Comparison of ENCODE assay signal across 10 cellular contexts in genomic region chr12:106581543-106582263, GRCh38. TPM values are rescaled to one million over a fixed set of nuclear protein-coding genes. Genes with fewer than 3 reads are reported as not detected.
DNase-seq lines count a peak whose midpoint lies in the region; ATAC-seq and TF ChIP-seq lines count a peak whose summit lies in the region.
"Had no signal": no experiment of that assay in that cellular context is flagged by ENCODE, and none has a peak within 500 bp of the region (broad histone marks: within the 10 kb centered on the region; RNA-seq: fewer than 3 reads in every experiment).

No MANE protein-coding gene starts in this region.

- peaks cover 20% of the 10 kb centered on the region for H3K4me1 Mint-ChIP-seq in activated naive CD4-positive, alpha-beta T cell treated with anti-CD3 and anti-CD28 coated beads, Interleukin-2, amount 50 U/mL, for 24 hours

- H3K27ac Mint-ChIP-seq in activated naive CD4-positive, alpha-beta T cell treated with anti-CD3 and anti-CD28 coated beads, Interleukin-2, amount 50 U/mL, for 24 hours = no peak overlapping the region

- H3K4me3 ChIP-seq in thoracic aorta = peak overlapping the region; percentile 61

- peaks cover 44% of the 10 kb centered on the region for H3K27me3 Mint-ChIP-seq in activated naive CD4-positive, alpha-beta T cell treated with anti-CD3 and anti-CD28 coated beads, Interleukin-2, amount 50 U/mL, for 24 hours

- no peak for DNase-seq in activated naive CD4-positive, alpha-beta T cell treated with Interleukin-2 at 50 U/mL for 16 hours
- peak; percentile 11 for DNase-seq in amniotic epithelial cell (ENCODE audit: low read depth)
- DNase-seq in thoracic aorta (ENCODE audit: low spot score) = no peak
- no peak for DNase-seq in Kasumi-1 (lab: John Stamatoyannopoulos, UW)
- no peak for DNase-seq in inferior parietal cortex (ENCODE audit: extremely low spot score)

- no peaks in the 10 kb centered on the region for H3K9me3 ChIP-seq in thoracic aorta

- H3K9me3 Mint-ChIP-seq in activated naive CD4-positive, alpha-beta T cell treated with anti-CD3 and anti-CD28 coated beads, Interleukin-2, amount 50 U/mL, for 24 hours = no peaks in the 10 kb centered on the region

- no peak for ATAC-seq in thoracic aorta (ENCODE audit: insufficient number of reproducible peaks, low FRiP score, low read depth)
- no peak for ATAC-seq in GM21619 (IDR thresholded peaks at IDR 0.05; ENCODE audit: unreplicated experiment)
- ATAC-seq: activated CD4-positive, CD25-positive, alpha-beta regulatory T cell treated with anti-CD3 and anti-CD28 coated beads, Interleukin-2, amount 50 U/mL, for 24 hours had no signal

- no peak for TF ChIP-seq CTCF in thoracic aorta (IDR thresholded peaks at IDR 0.05)

- H3K36me3 ChIP-seq in thoracic aorta = no peaks in the 10 kb centered on the region

- H3K27me3 ChIP-seq in layer of hippocampus (ENCODE audit: control insufficient read depth, insufficient read depth, low read length) (peaks cover 32% of the 10 kb centered on the region), thoracic aorta (replicated peaks; ENCODE audit: insufficient read depth) (peaks cover 17% of the 10 kb centered on the region)

- peaks cover 21 to 51% of the 10 kb centered on the region in 2 donors for H3K4me1 ChIP-seq in thoracic aorta (ENCODE audit: control insufficient read depth in 1 of 2, low read depth in 2 of 2)

- H3K36me3 Mint-ChIP-seq in activated naive CD4-positive, alpha-beta T cell treated with anti-CD3 and anti-CD28 coated beads, Interleukin-2, amount 50 U/mL, for 24 hours = no peaks in the 10 kb centered on the region

- peak overlapping the region; percentile 73 for H3K4me3 Mint-ChIP-seq in activated naive CD4-positive, alpha-beta T cell treated with anti-CD3 and anti-CD28 coated beads, Interleukin-2, amount 50 U/mL, for 24 hours

- H3K27ac ChIP-seq in layer of hippocampus (ENCODE audit: low read depth, low read length) (peak overlapping the region; percentile 24), thoracic aorta (no peak overlapping the region)

RNA-seq across cellular contexts. Expression of gene RFX4, which starts 1.1 kb away (rescaled TPM):
- total RNA-seq in thoracic aorta = not detected
- total RNA-seq: renal cortical epithelial cell had no signal
